14 cellular contexts compared by ENCODE assay signal in genomic region chr1:230728710-230729392, GRCh38. TPM values are rescaled to one million over a fixed set of nuclear protein-coding genes. Genes with fewer than 3 reads are reported as not detected.
DNase-seq lines count a peak whose midpoint lies in the region; ATAC-seq and TF ChIP-seq lines count a peak whose summit lies in the region.
"Had no signal": no experiment of that assay in that cellular context is flagged by ENCODE, and none has a peak within 500 bp of the region (broad histone marks: within the 10 kb centered on the region; RNA-seq: fewer than 3 reads in every experiment).

No MANE protein-coding gene starts in this region.

- H3K4me3 ChIP-seq in HAP-1 (no peak overlapping the region), heart right ventricle (no peak overlapping the region), GM23248 (no peak overlapping the region), osteoblast (ENCODE audit: insufficient read depth, low read length) (no peak overlapping the region)
- H3K4me3 ChIP-seq: BLaER1 treated with 17β-estradiol and CSF1 and Interleukin-3, amounts not matched to agents 10 nM and 100 nM had no signal

- H3K27me3 ChIP-seq in HAP-1 (ENCODE audit: low read depth) (no peaks in the 10 kb centered on the region), heart right ventricle (no peaks in the 10 kb centered on the region), GM23248 (replicated peaks; ENCODE audit: insufficient read depth) (0 out of 2 replicates have a peak, but pooled peaks cover 8% of the 10 kb centered on the region), osteoblast (ENCODE audit: insufficient read depth, low read length) (no peaks in the 10 kb centered on the region)
- H3K27me3 ChIP-seq: BLaER1 treated with 17β-estradiol and CSF1 and Interleukin-3, amounts not matched to agents 10 nM and 100 nM had no signal

- no peaks in the 10 kb centered on the region for H4K20me1 ChIP-seq in GM23248 (ENCODE audit: insufficient read depth)
- H4K20me1 ChIP-seq in osteoblast (ENCODE audit: insufficient read depth, low read length), result no peaks in the 10 kb centered on the region
- H4K20me1 ChIP-seq: BLaER1 treated with 17β-estradiol and CSF1 and Interleukin-3, amounts not matched to agents 10 nM and 100 nM had no signal

- 31 to 42% methylated on average over 6 of the region's 6 CpGs for WGBS in heart right ventricle, 2 donors
- WGBS in GM23248 (ENCODE audit: low coverage in 1 of 2, low lambda C conversion rate in 2 of 2, missing lambda C conversion rate in 2 of 2), 2 experiments, result 29 to 30% methylated on average over 6 of the region's 6 CpGs

- no peak overlapping the region for H3K4me2 ChIP-seq in GM23248 (ENCODE audit: unreplicated experiment)
- H3K4me2 ChIP-seq in osteoblast (ENCODE audit: insufficient read depth, low read length), result no peak overlapping the region
- H3K4me2 ChIP-seq: BLaER1 treated with 17β-estradiol and CSF1 and Interleukin-3, amounts not matched to agents 10 nM and 100 nM had no signal

- H3K36me3 ChIP-seq in HAP-1 (replicated peaks), result no peaks in the 10 kb centered on the region
- no peaks in the 10 kb centered on the region for H3K36me3 ChIP-seq in heart right ventricle
- no peaks in the 10 kb centered on the region for H3K36me3 ChIP-seq in GM23248 (ENCODE audit: low read depth)
- H3K36me3 ChIP-seq in osteoblast (ENCODE audit: insufficient read depth, low read length), result no peaks in the 10 kb centered on the region
- H3K36me3 ChIP-seq: BLaER1 treated with 17β-estradiol and CSF1 and Interleukin-3, amounts not matched to agents 10 nM and 100 nM had no signal

- peak overlapping the region; percentile 66 for H3K27ac Mint-ChIP-seq in progenitor cell of endocrine pancreas
- H3K27ac Mint-ChIP-seq: stimulated activated effector memory CD8-positive, alpha-beta T cell treated with anti-CD3 and anti-CD28 coated beads, Interleukin-12 subunit alpha, Interleukin-12 subunit beta, amount 100 ng/mL, for 72 hours had no signal

- in situ Hi-C loops in HAP-1 (cut with MboI; ENCODE audit: low sequenced_read_pairs) (no loop called here), GM23248 (cut with MboI) (no loop called here)

- DNase-seq in HAP-1 (ENCODE audit: low spot score in 2 of 2), result peak; percentile 62 to 70
- DNase-seq in SHP77 (lab: John Stamatoyannopoulos, UW), result peak; percentile 84 to 89
- peak in 1 of 2 donors; percentile 45 for DNase-seq in heart right ventricle
- no peak for DNase-seq in progenitor cell of endocrine pancreas (ENCODE audit: low spot score, unreplicated experiment)
- DNase-seq in GM23248, result no peak
- DNase-seq in CD1c-positive myeloid dendritic cell (ENCODE audit: extremely low spot score), result no peak
- no peak for DNase-seq in osteoblast (ENCODE audit: insufficient read length, low spot score, missing footprints)
- no peak for DNase-seq in NCI-H345 treated with DMSO at 0.1 percent for 48 hours (lab: John Stamatoyannopoulos, UW; ENCODE audit: unreplicated experiment)
- DNase-seq: activated CD4-positive, alpha-beta T cell treated with anti-CD3 and anti-CD28 coated beads, Interleukin-2, amount 50 U/mL, for 4 hours; activated naive CD4-positive, alpha-beta T cell treated with Interleukin-2 at 50 U/mL for 16 hours; NCI-H748 treated with DMSO at 0.1 percent for 48 hours had no signal

- H3K4me1 ChIP-seq in HAP-1 (peaks cover 14% of the 10 kb centered on the region), heart right ventricle (peaks cover 8 to 69% (median 24%) of the 10 kb centered on the region in 9 donors), GM23248 (ENCODE audit: insufficient read depth) (no peaks in the 10 kb centered on the region), osteoblast (ENCODE audit: insufficient read depth, low read length) (no peaks in the 10 kb centered on the region)
- H3K4me1 ChIP-seq: BLaER1 treated with 17β-estradiol and CSF1 and Interleukin-3, amounts not matched to agents 10 nM and 100 nM had no signal

- H3K9me3 Mint-ChIP-seq in progenitor cell of endocrine pancreas (ENCODE audit: low read depth), result peaks cover 2% of the 10 kb centered on the region
- H3K9me3 Mint-ChIP-seq: stimulated activated effector memory CD8-positive, alpha-beta T cell treated with anti-CD3 and anti-CD28 coated beads, Interleukin-12 subunit alpha, Interleukin-12 subunit beta, amount 100 ng/mL, for 72 hours had no signal

- peak overlapping the region in 9 of 10 donors; percentile 12 to 82 (median 56) for H3K27ac ChIP-seq in heart right ventricle
- H3K27ac ChIP-seq in GM23248, result no peak overlapping the region
- H3K27ac ChIP-seq in osteoblast (ENCODE audit: low read depth, low read length), result no peak overlapping the region
- H3K27ac ChIP-seq: BLaER1 treated with 17β-estradiol and CSF1 and Interleukin-3, amounts not matched to agents 10 nM and 100 nM had no signal

- H3K9ac ChIP-seq in GM23248, result no peak overlapping the region
- H3K9ac ChIP-seq: BLaER1 treated with 17β-estradiol and CSF1 and Interleukin-3, amounts not matched to agents 10 nM and 100 nM had no signal

- H3K9me2 ChIP-seq in GM23248 (ENCODE audit: insufficient read depth), result no peaks in the 10 kb centered on the region

- H3K27me3 Mint-ChIP-seq in progenitor cell of endocrine pancreas, result no peaks in the 10 kb centered on the region

- intact Hi-C loops in heart right ventricle (cut with DNase I), result no loop called here

- H3K36me3 Mint-ChIP-seq in progenitor cell of endocrine pancreas (ENCODE audit: insufficient read depth), result no peaks in the 10 kb centered on the region
- H3K36me3 Mint-ChIP-seq: stimulated activated effector memory CD8-positive, alpha-beta T cell treated with anti-CD3 and anti-CD28 coated beads, Interleukin-12 subunit alpha, Interleukin-12 subunit beta, amount 100 ng/mL, for 72 hours had no signal

- no peaks in the 10 kb centered on the region for H3K79me2 ChIP-seq in GM23248 (ENCODE audit: insufficient read depth)
- no peaks in the 10 kb centered on the region for H3K79me2 ChIP-seq in osteoblast (ENCODE audit: insufficient read depth, low read length)

- H2AFZ ChIP-seq in GM23248 (no peak overlapping the region), osteoblast (ENCODE audit: low read length) (no peak overlapping the region)

- peak in 6 of 8 donors; percentile 11 to 60 (median 38) for ATAC-seq in heart right ventricle
- ATAC-seq: stimulated activated effector memory CD8-positive, alpha-beta T cell treated with anti-CD3 and anti-CD28 coated beads, Interleukin-12 subunit alpha, Interleukin-12 subunit beta, amount 100 ng/mL, for 72 hours had no signal

- H3K4me3 Mint-ChIP-seq in progenitor cell of endocrine pancreas (ENCODE audit: low read depth), result no peak overlapping the region
- H3K4me3 Mint-ChIP-seq: stimulated activated effector memory CD8-positive, alpha-beta T cell treated with anti-CD3 and anti-CD28 coated beads, Interleukin-12 subunit alpha, Interleukin-12 subunit beta, amount 100 ng/mL, for 72 hours had no signal

- H3F3A ChIP-seq in GM23248 (ENCODE audit: insufficient read depth), result no peaks in the 10 kb centered on the region

- TF ChIP-seq CTCF in heart right ventricle (IDR thresholded peaks at IDR 0.05), result no peak
- TF ChIP-seq CTCF in progenitor cell of endocrine pancreas (IDR thresholded peaks at IDR 0.05; ENCODE audit: unreplicated experiment), result no peak
- no peak for TF ChIP-seq CTCF in osteoblast (IDR thresholded peaks at IDR 0.05; ENCODE audit: extremely low read depth, low read depth, low read length)

- H3K4me1 Mint-ChIP-seq in progenitor cell of endocrine pancreas (ENCODE audit: low read depth), result peaks cover 17% of the 10 kb centered on the region
- H3K4me1 Mint-ChIP-seq: stimulated activated effector memory CD8-positive, alpha-beta T cell treated with anti-CD3 and anti-CD28 coated beads, Interleukin-12 subunit alpha, Interleukin-12 subunit beta, amount 100 ng/mL, for 72 hours had no signal

- no peaks in the 10 kb centered on the region for H3K9me3 ChIP-seq in HAP-1
- H3K9me3 ChIP-seq in heart right ventricle, result no peaks in the 10 kb centered on the region
- no peaks in the 10 kb centered on the region for H3K9me3 ChIP-seq in GM23248 (ENCODE audit: low read depth)
- H3K9me3 ChIP-seq in osteoblast (ENCODE audit: low read depth, low read length), result no peaks in the 10 kb centered on the region

RNA-seq across cellular contexts. Expression of gene AGT, which starts 14.9 kb away (rescaled TPM):
- total RNA-seq in heart right ventricle (10 to 100 TPM; 44.2 to 87.5 (median 63.3) TPM), progenitor cell of endocrine pancreas (12.5 and 13.5 TPM in 2 replicates), osteoblast (1.5 and 6.2 TPM in 2 replicates)
- polyA plus RNA-seq in heart right ventricle (10 to 100 TPM; 52.6 to 94.7 TPM), GM23248 (2016; fragmentation: Nextera tagmentation; extraction: Ambion mirVana) (0.16 TPM in 1 of 2 replicates, not detected in the other)
- total RNA-seq in GM23248 (2014; rRNA removed; shearing (Covaris generic)), result not detected in 2 replicates
- total RNA-seq: MCF 10A had no signal

RNA-seq across cellular contexts. Expression of gene CAPN9, which starts 18.3 kb away (rescaled TPM):
- under 1 TPM in 3 of 10 donors, not detected in 7; 0.22 to 0.25 (median 0.24) TPM for total RNA-seq in heart right ventricle
- not detected for polyA plus RNA-seq in heart right ventricle
- total RNA-seq in progenitor cell of endocrine pancreas, result 6.4 and 8.7 TPM in 2 replicates
- not detected in 2 replicates for total RNA-seq in GM23248 (2014; rRNA removed; shearing (Covaris generic))
- polyA plus RNA-seq in GM23248 (2016; fragmentation: Nextera tagmentation; extraction: Ambion mirVana), result not detected in 2 replicates
- under 0.01 TPM in 1 of 2 replicates, not detected in the other for total RNA-seq in osteoblast
- total RNA-seq: MCF 10A had no signal

Comparison
In these comparisons a context has a peak if more than half of its experiments do, and no peak if none do; other contexts are left out.
1. DNase-seq: peak in HAP-1 (2 of 2) and SHP77 (2 of 2); none in progenitor cell of endocrine pancreas (single experiment), GM23248 (single experiment), CD1c-positive myeloid dendritic cell (single experiment), osteoblast (single experiment) and NCI-H345 treated with DMSO at 0.1 percent for 48 hours (single experiment).
2. H3K27ac ChIP-seq: peak in heart right ventricle (9 of 10); none in GM23248 (single experiment) and osteoblast (single experiment).